Comparison of ENCODE assay signal across 8 cellular contexts in the genomic region with DNA sequence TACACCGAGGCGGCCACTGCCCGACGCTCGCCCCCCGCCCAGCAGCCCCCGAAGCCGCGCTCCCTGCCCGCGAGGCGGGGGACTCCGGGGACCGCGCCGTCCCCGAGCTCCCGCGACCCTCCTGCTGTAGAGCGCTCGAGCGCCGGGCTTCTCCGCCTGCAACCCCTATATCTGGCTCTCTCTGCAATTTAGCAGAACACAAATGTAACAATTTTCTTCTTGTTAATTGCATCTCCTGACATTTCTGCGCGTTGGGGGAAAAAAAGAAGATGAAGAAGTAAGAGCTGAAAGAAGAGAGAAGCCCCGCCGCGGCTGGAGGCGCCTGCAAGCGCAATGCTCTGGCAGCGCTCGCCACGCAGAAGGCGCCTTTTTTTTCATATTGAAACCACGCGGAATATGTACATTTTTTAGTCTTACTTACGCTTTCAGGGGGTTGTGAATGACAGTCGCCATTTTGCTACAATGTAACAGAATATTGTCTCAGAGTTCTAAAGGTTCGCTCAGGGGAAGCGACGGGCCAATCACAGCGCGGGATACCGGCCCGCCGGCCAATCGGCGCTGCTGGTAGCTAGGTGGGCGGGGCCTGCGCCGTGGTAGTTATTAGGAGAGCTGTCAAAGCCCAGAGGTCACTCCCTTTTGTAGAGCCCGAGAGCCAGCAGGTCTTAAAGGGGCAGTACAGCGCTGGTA. TPM values are rescaled to one million over a fixed set of nuclear protein-coding genes. Genes with fewer than 3 reads are reported as not detected.
DNase-seq lines count a peak whose midpoint lies in the region; ATAC-seq, FAIRE-seq and TF ChIP-seq lines count a peak whose summit lies in the region.

A gene (minus strand): TSS at position 466 of the 687 bp plus-strand sequence. CDS start 13 bp downstream, at position 453.

- intact Hi-C loops in HepG2 (cut with micrococcal nuclease; ENCODE audit: unreplicated experiment) = loop anchor here (5.0 kb wide), 1 partner anchor 121 kb away; no protein-coding TSS in a partner anchor

- no peaks in the 10 kb centered on the region for H3K9me3 ChIP-seq in BE2C
- H3K9me3 ChIP-seq in HepG2 (ENCODE audit: low read length) = no peaks in the 10 kb centered on the region

- H4K20me1 ChIP-seq in HepG2 (ENCODE audit: insufficient read depth, low read length) = no peaks in the 10 kb centered on the region

- DNase-seq in BE2C (peak; percentile 98), NCI-H69 (lab: John Stamatoyannopoulos, UW) (peak; percentile 98), dermis microvascular lymphatic vessel endothelial cell (ENCODE audit: low read depth in 2 of 2) (peak; percentile 73 to 97), HepG2 (ENCODE audit: low spot score) (peak; percentile 89)
- DNase-seq in activated CD4-positive, alpha-beta T cell treated with anti-CD3 and anti-CD28 coated beads, Interleukin-2, amount 50 U/mL, for 24 hours (ENCODE audit: low read depth in 1 of 2, low spot score in 1 of 2) = peak; percentile 84 to 88
- DNase-seq in stimulated activated CD4-positive, alpha-beta T cell treated with anti-CD3 and anti-CD28 coated beads, Interleukin-2, amount 100 ng/mL, for 4 hours (ENCODE audit: low read depth) = peak; percentile 87

- WGBS in HepG2 (ENCODE audit: low lambda C conversion rate) = 1% methylated on average over 41 of the region's 54 CpGs

- 0 out of 2 replicates have a peak within 1 kb of the TSS, but pooled peaks have one; percentile 4 for H3K9ac ChIP-seq in HepG2 (ENCODE audit: insufficient read depth, low read depth, low read length)

- ATAC-seq in GM19397 (IDR thresholded peaks at IDR 0.05; ENCODE audit: unreplicated experiment) = peak; percentile 99
- ATAC-seq in HG03558 (IDR thresholded peaks at IDR 0.05; ENCODE audit: extremely low read depth, unreplicated experiment) = peak; percentile 92
- ATAC-seq in HepG2 = peak; percentile 97

- CTCF ChIA-PET in HepG2 (lab: Yijun Ruan, JAX; ENCODE audit: low intra/inter-chr PET ratio, low total read pairs) = no interaction called here

- H3K4me3 ChIP-seq in BE2C (ENCODE audit: low read depth, low read length) (peak within 1 kb of the TSS; percentile 95), HepG2 (replicated peaks in 1 of 3; ENCODE audit: insufficient read depth in 1 of 3, low read depth in 2 of 3, low read length in 3 of 3) (peak within 1 kb of the TSS; percentile 65 to 82 (median 73))

- H3K36me3 ChIP-seq in BE2C = no peaks in the 10 kb centered on the region
- H3K36me3 ChIP-seq in HepG2 (replicated peaks in 1 of 2; ENCODE audit: control insufficient read depth in 1 of 2, insufficient read depth in 2 of 2, low read length in 2 of 2) = no peaks in the 10 kb centered on the region

- POLR2A ChIA-PET in HepG2 (lab: Yijun Ruan, JAX) = interaction anchor here (1.0 to 1.4 kb wide), 2 partner anchors 32 to 117 kb away, joined by 4 to 5 read pairs; a partner anchor contains a TSS

- no peak within 1 kb of the TSS for H2AFZ ChIP-seq in HepG2 (ENCODE audit: low read length)

- TF ChIP-seq POLR2A in HepG2 (IDR thresholded peaks at IDR 0.05; ENCODE audit: insufficient read depth in 1 of 2, low read depth in 2 of 2, low read length in 2 of 2) = no peak

- no peak for TF ChIP-seq RAD21 in HepG2 (CRISPR knock-in tag; IDR thresholded peaks at IDR 0.05)

- H3K27me3 ChIP-seq in BE2C (no peaks in the 10 kb centered on the region), HepG2 (ENCODE audit: control insufficient read depth in 1 of 2, insufficient read depth in 2 of 2, low read length in 2 of 2) (peaks cover 9 to 51% of the 10 kb centered on the region in 2 experiments; a peak in 4 of 5 replicates)

- no peaks in the 10 kb centered on the region for H3K79me2 ChIP-seq in HepG2 (ENCODE audit: insufficient read depth, low read length)

- peak; percentile 66 for FAIRE-seq in HepG2 (lab: Jason Lieb, UNC)

- peak within 1 kb of the TSS; percentile 87 for H3K4me2 ChIP-seq in HepG2 (ENCODE audit: low read depth, low read length)

- in situ Hi-C loops in HepG2 (cut with HindIII; ENCODE audit: extremely low pct_ligation_motif_present, low pct_unique_long_range_greater_than_20kb) = no loop called here

- H3K4me1 ChIP-seq in BE2C (no peaks in the 10 kb centered on the region; the same call in 1 of the 2 replicates), HepG2 (ENCODE audit: insufficient read depth, low read length) (peaks cover 29% of the 10 kb centered on the region)

- no peak for TF ChIP-seq EP300 in HepG2 (IDR thresholded peaks at IDR 0.05; ENCODE audit: low read depth in 2 of 2, low read length in 2 of 2)
- TF ChIP-seq EP300 in HepG2 (CRISPR knock-in tag; IDR thresholded peaks at IDR 0.05; ENCODE audit: borderline replicate concordance) = no peak

- no TSS peak for BruUV-seq in HepG2 (replicated peaks; lab: Mats Ljungman, UMichigan)

- TF ChIP-seq CTCF in BE2C (IDR thresholded peaks at IDR 0.05; ENCODE audit: low read depth, low read length) = no peak
- no peak for TF ChIP-seq CTCF in HepG2 (CRISPR knock-in tag; IDR thresholded peaks at IDR 0.05)

- H3K27ac ChIP-seq in HepG2 (ENCODE audit: extremely low read length, insufficient read depth, low read length) = no peak within 1 kb of the TSS

TF ChIP-seq in HepG2, 621 proteins besides CTCF, POLR2A, EP300 and RAD21 (continues in another document):
- TF ChIP-seq PPARG (CRISPR knock-in tag; conservative IDR thresholded peaks at IDR 0.05) = no peak
- no peak for TF ChIP-seq ZNF430 (CRISPR knock-in tag; IDR thresholded peaks at IDR 0.05)
- no peak for TF ChIP-seq EHMT2 (IDR thresholded peaks at IDR 0.05; ENCODE audit: borderline replicate concordance, low read depth, low read length)
- TF ChIP-seq, protein P1, sequence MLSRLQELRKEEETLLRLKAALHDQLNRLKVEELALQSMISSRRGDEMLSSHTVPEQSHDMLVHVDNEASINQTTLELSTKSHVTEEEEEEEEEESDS (CRISPR knock-in tag; IDR thresholded peaks at IDR 0.05; ENCODE audit: borderline replicate concordance) = no peak
- TF ChIP-seq RARG (CRISPR knock-in tag; IDR thresholded peaks at IDR 0.05; ENCODE audit: low read depth) = no peak
- TF ChIP-seq ZNF329 (CRISPR knock-in tag; IDR thresholded peaks at IDR 0.05; ENCODE audit: low read depth) = no peak
- no peak for TF ChIP-seq ZNF788 (CRISPR knock-in tag; IDR thresholded peaks at IDR 0.05; ENCODE audit: borderline replicate concordance)
- TF ChIP-seq HDAC2 (CRISPR knock-in tag; IDR thresholded peaks at IDR 0.05) = 0 out of 2 replicates have a peak, but pooled peaks have one; percentile 17
- no peak for TF ChIP-seq GLI4 (CRISPR knock-in tag; IDR thresholded peaks at IDR 0.05; ENCODE audit: borderline replicate concordance)
- TF ChIP-seq SRF (IDR thresholded peaks at IDR 0.05; ENCODE audit: low read depth, low read length) = 0 out of 2 replicates have a peak, but pooled peaks have one; percentile 26
- TF ChIP-seq ZMYM4 (CRISPR knock-in tag; IDR thresholded peaks at IDR 0.05) = peak; percentile 49
- TF ChIP-seq ZFX (CRISPR knock-in tag; IDR thresholded peaks at IDR 0.05; ENCODE audit: low read depth) = no peak
- no peak for TF ChIP-seq CEBPG (CRISPR knock-in tag; IDR thresholded peaks at IDR 0.05)
- TF ChIP-seq SAP130 (CRISPR knock-in tag; IDR thresholded peaks at IDR 0.05; ENCODE audit: low read depth) = peak; percentile 71
- no peak for TF ChIP-seq ZNF33A (CRISPR knock-in tag; IDR thresholded peaks at IDR 0.05; ENCODE audit: borderline replicate concordance)
- no peak for TF ChIP-seq ZNF616 (CRISPR knock-in tag; IDR thresholded peaks at IDR 0.05; ENCODE audit: low read depth)
- no peak for TF ChIP-seq STAT5B (CRISPR knock-in tag; IDR thresholded peaks at IDR 0.05)
- no peak for TF ChIP-seq ZNF572 (CRISPR knock-in tag; IDR thresholded peaks at IDR 0.05)
- TF ChIP-seq ZNF160 (CRISPR knock-in tag; IDR thresholded peaks at IDR 0.05) = no peak
- no peak for TF ChIP-seq STAG1 (CRISPR knock-in tag; IDR thresholded peaks at IDR 0.05)
- no peak for TF ChIP-seq DMAP1 (CRISPR knock-in tag; IDR thresholded peaks at IDR 0.05)
- peak; percentile 66 for TF ChIP-seq YY1 (IDR thresholded peaks at IDR 0.05; ENCODE audit: insufficient read depth, insufficient replicate concordance, low read depth, low read length)
- TF ChIP-seq SP1 (IDR thresholded peaks at IDR 0.05) = no peak
- peak; percentile 72; the same call in 1 of the 2 replicates for TF ChIP-seq SP1 (CRISPR knock-in tag; IDR thresholded peaks at IDR 0.05)
- peak; percentile 79 for TF ChIP-seq SP2 (CRISPR knock-in tag; IDR thresholded peaks at IDR 0.05)
- TF ChIP-seq NCOR1 (IDR thresholded peaks at IDR 0.05; ENCODE audit: borderline replicate concordance, low read length) = no peak
- TF ChIP-seq RFXAP (CRISPR knock-in tag; IDR thresholded peaks at IDR 0.05; ENCODE audit: borderline replicate concordance) = 0 out of 2 replicates have a peak, but pooled peaks have one; percentile 49

RNA-seq across cellular contexts. Expression of the gene that starts here (rescaled TPM):
- polyA plus RNA-seq in BE2C (2012; ENCODE audit: insufficient read depth, insufficient read length, low read depth) = 44.1 TPM
- 0.38 and 0.90 TPM in 2 replicates for total RNA-seq in dermis microvascular lymphatic vessel endothelial cell
- total RNA-seq in HepG2 (2016; rRNA removed; fragmentation: Illumina TruSeq; extraction: Trizol) = 0.60 TPM in 2 replicates
- total RNA-seq in HepG2 (2016; cell fraction: cytosol; rRNA removed; fragmentation: Illumina TruSeq; extraction: Trizol; ENCODE audit: low read depth) = 0.09 and 0.20 TPM in 2 replicates
- 0.73 and 0.84 TPM in 2 replicates for total RNA-seq in HepG2 (2016; cell fraction: insoluble cytoplasmic fraction; rRNA removed; fragmentation: Illumina TruSeq; extraction: Trizol)
- 0.37 and 0.38 TPM in 2 replicates for total RNA-seq in HepG2 (2016; cell fraction: membrane; rRNA removed; fragmentation: Illumina TruSeq; extraction: Trizol)
- total RNA-seq in HepG2 (2016; cell fraction: nucleus; rRNA removed; fragmentation: Illumina TruSeq; extraction: Trizol) = 1.8 TPM in 2 replicates
- polyA plus RNA-seq in HepG2 (2011; rRNA removed) = 0.09 and 0.14 TPM in 2 replicates
- polyA plus RNA-seq in HepG2 (2011; cell fraction: cytosol; rRNA removed) = 0.04 and 0.05 TPM in 2 replicates
- 0.26 and 0.66 TPM in 2 replicates for polyA plus RNA-seq in HepG2 (2011; cell fraction: nucleus; rRNA removed)
- polyA plus RNA-seq in HepG2 (2012) = 0.05 and 0.24 TPM in 2 replicates
- 0.05 and 0.17 TPM in 2 replicates for polyA plus RNA-seq in HepG2 (2016; cell fraction: cytosol; fragmentation: Illumina TruSeq; extraction: Trizol; ENCODE audit: low read depth)
- 0.32 and 0.46 TPM in 2 replicates for polyA plus RNA-seq in HepG2 (2016; cell fraction: insoluble cytoplasmic fraction; fragmentation: Illumina TruSeq; extraction: Trizol; ENCODE audit: low read depth)
- 0.15 and 0.17 TPM in 2 replicates for polyA plus RNA-seq in HepG2 (2016; cell fraction: membrane; fragmentation: Illumina TruSeq; extraction: Trizol; ENCODE audit: low read depth)
- 1.3 and 1.6 TPM in 2 replicates for polyA plus RNA-seq in HepG2 (2016; cell fraction: nucleus; fragmentation: Illumina TruSeq; extraction: Trizol; ENCODE audit: insufficient read depth, low read depth)
- polyA minus RNA-seq in HepG2 (2011; rRNA and poly(A)+ RNA removed; ENCODE audit: low replicate concordance) = 0.16 and 2.6 TPM in 2 replicates
- not detected in 2 replicates for polyA minus RNA-seq in HepG2 (2011; cell fraction: cytosol; rRNA and poly(A)+ RNA removed)
- 0.25 and 0.77 TPM in 2 replicates for polyA minus RNA-seq in HepG2 (2011; cell fraction: nucleus; rRNA and poly(A)+ RNA removed)

Comparison
In these comparisons a context has a peak if more than half of its experiments do, and no peak if none do; other contexts are left out.
1. Peak in DNase-seq in dermis microvascular lymphatic vessel endothelial cell; RNA of the gene not detected or under 1 TPM.